In the genomic region with DNA sequence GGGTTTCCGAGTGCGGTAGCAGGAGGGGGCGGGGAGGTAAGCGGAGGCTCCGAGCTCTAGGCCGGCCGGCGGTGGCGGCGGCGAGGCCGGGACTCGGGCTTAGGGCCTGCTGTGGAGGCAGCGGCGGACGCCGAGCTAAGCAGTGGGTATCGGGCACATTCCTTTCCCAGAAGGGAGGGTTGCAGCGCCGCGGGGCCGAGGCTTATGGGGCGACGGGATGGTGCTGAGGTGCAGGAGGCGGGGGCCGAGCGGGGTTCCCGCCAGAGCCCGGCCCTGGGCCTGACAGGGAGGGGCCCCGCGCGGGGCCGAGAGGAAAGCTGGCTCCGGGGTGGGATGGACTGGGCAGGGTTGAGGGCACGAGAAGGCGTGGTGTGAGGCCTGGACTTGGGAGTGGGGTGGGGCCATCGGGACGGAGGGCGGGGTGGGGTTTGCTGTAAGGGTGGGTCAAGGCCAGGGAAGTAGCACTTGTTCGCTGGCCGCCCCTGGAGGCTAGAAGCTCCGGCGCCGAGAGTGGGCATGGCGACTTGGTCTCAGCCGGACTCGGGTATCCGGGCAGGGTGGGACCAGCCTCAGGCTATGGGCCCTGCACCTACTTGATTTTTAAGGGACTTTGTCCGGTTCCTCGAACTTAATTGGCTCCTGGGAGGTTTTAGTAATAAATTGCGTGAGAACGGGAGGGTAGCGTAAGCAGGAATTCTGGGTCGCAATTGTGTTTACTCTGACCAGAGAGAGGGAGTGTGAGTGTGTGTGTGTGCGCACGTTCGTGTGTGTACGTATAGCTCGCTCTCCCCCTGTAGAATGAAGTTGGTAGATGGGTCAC, we compare ENCODE assay signal across 8 cellular contexts. TPM values are rescaled to one million over a fixed set of nuclear protein-coding genes. Genes with fewer than 3 reads are reported as not detected.
DNase-seq lines count a peak whose midpoint lies in the region; ATAC-seq and TF ChIP-seq lines count a peak whose summit lies in the region.

A gene with protein sequence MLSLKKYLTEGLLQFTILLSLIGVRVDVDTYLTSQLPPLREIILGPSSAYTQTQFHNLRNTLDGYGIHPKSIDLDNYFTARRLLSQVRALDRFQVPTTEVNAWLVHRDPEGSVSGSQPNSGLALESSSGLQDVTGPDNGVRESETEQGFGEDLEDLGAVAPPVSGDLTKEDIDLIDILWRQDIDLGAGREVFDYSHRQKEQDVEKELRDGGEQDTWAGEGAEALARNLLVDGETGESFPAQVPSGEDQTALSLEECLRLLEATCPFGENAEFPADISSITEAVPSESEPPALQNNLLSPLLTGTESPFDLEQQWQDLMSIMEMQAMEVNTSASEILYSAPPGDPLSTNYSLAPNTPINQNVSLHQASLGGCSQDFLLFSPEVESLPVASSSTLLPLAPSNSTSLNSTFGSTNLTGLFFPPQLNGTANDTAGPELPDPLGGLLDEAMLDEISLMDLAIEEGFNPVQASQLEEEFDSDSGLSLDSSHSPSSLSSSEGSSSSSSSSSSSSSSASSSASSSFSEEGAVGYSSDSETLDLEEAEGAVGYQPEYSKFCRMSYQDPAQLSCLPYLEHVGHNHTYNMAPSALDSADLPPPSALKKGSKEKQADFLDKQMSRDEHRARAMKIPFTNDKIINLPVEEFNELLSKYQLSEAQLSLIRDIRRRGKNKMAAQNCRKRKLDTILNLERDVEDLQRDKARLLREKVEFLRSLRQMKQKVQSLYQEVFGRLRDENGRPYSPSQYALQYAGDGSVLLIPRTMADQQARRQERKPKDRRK (plus strand): TSS at position 39 of the 820 bp plus-strand sequence. CDS start 2,760 bp downstream, outside the sequence.

- H3K4me1 ChIP-seq in HUES48 (ENCODE audit: control insufficient read depth, insufficient read depth, low read length) = peaks cover 46% of the 10 kb centered on the region
- peaks cover 61% of the 10 kb centered on the region for H3K4me1 ChIP-seq in mammary epithelial cell (ENCODE audit: insufficient read depth, low read length)
- peaks cover 42% of the 10 kb centered on the region for H3K4me1 ChIP-seq in iPS-20b (ENCODE audit: insufficient read depth, low read length)

- peak in 1 of 2 donors; percentile 5 for TF ChIP-seq CTCF in mammary epithelial cell (conservative IDR thresholded peaks at IDR 0.05 in 1 of 2, IDR thresholded peaks at IDR 0.05 in 1 of 2; ENCODE audit: extremely low read depth in 1 of 2, insufficient read depth in 1 of 2, low read depth in 1 of 2, low read length in 2 of 2)

- H3K79me2 ChIP-seq in mammary epithelial cell (ENCODE audit: insufficient read depth, low read length) = peaks cover 64% of the 10 kb centered on the region

- peak; percentile 78 for TF ChIP-seq POLR2A in Raji (IDR thresholded peaks at IDR 0.05; ENCODE audit: insufficient read depth, low read depth, low read length)

- peak within 1 kb of the TSS; percentile 98 for H3K27ac ChIP-seq in HUES48 (ENCODE audit: low read depth, low read length)
- peak within 1 kb of the TSS; percentile 88 for H3K27ac ChIP-seq in mammary epithelial cell (ENCODE audit: insufficient read depth, low read depth, low read length)
- peak within 1 kb of the TSS; percentile 59 for H3K27ac ChIP-seq in iPS-20b (ENCODE audit: low read length)

- intact Hi-C loops in mammary epithelial cell (cut with micrococcal nuclease) = loop anchor here (1.0 to 2.0 kb wide), 4 partner anchors 20 to 52 kb away; a partner anchor contains a TSS

- DNase-seq in NCI-H1694 treated with DMSO at 0.1 percent for 48 hours (lab: John Stamatoyannopoulos, UW) (peak; percentile 20), NCI-H1694 (lab: John Stamatoyannopoulos, UW) (no peak), mammary epithelial cell (peak; percentile 89), skeletal muscle cell (ENCODE audit: low read depth) (peak; percentile 73)

- H3K9me3 ChIP-seq in HUES48 (ENCODE audit: control insufficient read depth, insufficient read depth, low read length) (no peaks in the 10 kb centered on the region), mammary epithelial cell (replicated peaks; ENCODE audit: insufficient read depth, low read length) (no peaks in the 10 kb centered on the region), iPS-20b (ENCODE audit: insufficient read depth, low read depth, low read length) (no peaks in the 10 kb centered on the region)

- BruUV-seq in mammary epithelial cell (replicated peaks; lab: Mats Ljungman, UMichigan) = no TSS peak

- in situ Hi-C loops in mammary epithelial cell (cut with MboI; ENCODE audit: low sequenced_read_pairs in 2 of 2) = no loop called here

- peak within 1 kb of the TSS; percentile 79 for H3K4me2 ChIP-seq in mammary epithelial cell (ENCODE audit: insufficient read depth, low read depth, low read length)

- H3K4me3 ChIP-seq in HUES48 (ENCODE audit: low read depth, low read length) = peak within 1 kb of the TSS; percentile 75
- peak within 1 kb of the TSS; percentile 55 to 87 (median 74) for H3K4me3 ChIP-seq in mammary epithelial cell (replicated peaks in 1 of 3; ENCODE audit: insufficient read depth in 1 of 3, low read depth in 2 of 3, low read length in 3 of 3)
- H3K4me3 ChIP-seq in iPS-20b (ENCODE audit: low read length) = peak within 1 kb of the TSS; percentile 99
- H3K4me3 ChIP-seq in skeletal muscle cell (ENCODE audit: low read depth, low read length) = peak within 1 kb of the TSS; percentile 81

- CTCF ChIA-PET in mammary epithelial cell (lab: Charles Lee; ENCODE audit: low non-redundant PET) = interaction anchor here (0.7 kb wide), 1 partner anchor 82 kb away, joined by 5 read pairs; no protein-coding TSS in a partner anchor

- peaks cover 32% of the 10 kb centered on the region for H3K36me3 ChIP-seq in HUES48 (ENCODE audit: control insufficient read depth, insufficient read depth, low read length)
- H3K36me3 ChIP-seq in mammary epithelial cell (ENCODE audit: insufficient read depth, low read length) = no peaks in the 10 kb centered on the region
- H3K36me3 ChIP-seq in iPS-20b (ENCODE audit: insufficient read depth, low read depth, low read length) = peaks cover 30% of the 10 kb centered on the region

- peak; percentile 22 for ATAC-seq in GM21526 (IDR thresholded peaks at IDR 0.05; ENCODE audit: low FRiP score, unreplicated experiment)

- WGBS in mammary epithelial cell (ENCODE audit: low coverage, missing lambda C conversion rate) = 6% methylated on average over 16 of the region's 59 CpGs

- H3K9ac ChIP-seq in HUES48 (ENCODE audit: low read depth, low read length) = peak within 1 kb of the TSS; percentile 92
- peak within 1 kb of the TSS; percentile 89 for H3K9ac ChIP-seq in mammary epithelial cell (ENCODE audit: insufficient read depth, low read length)
- H3K9ac ChIP-seq in iPS-20b (ENCODE audit: low read depth, low read length) = peak within 1 kb of the TSS; percentile 95

- H4K20me1 ChIP-seq in mammary epithelial cell (ENCODE audit: insufficient read depth, low read length) = no peaks in the 10 kb centered on the region

- peak within 1 kb of the TSS; percentile 82 for H2AFZ ChIP-seq in mammary epithelial cell (ENCODE audit: low read depth, low read length)

- dilution Hi-C loops in mammary epithelial cell (cut with HindIII; ENCODE audit: low sequenced_read_pairs) = no loop called here

- no peaks in the 10 kb centered on the region for H3K27me3 ChIP-seq in HUES48 (ENCODE audit: control insufficient read depth, insufficient read depth, low read length)
- no peaks in the 10 kb centered on the region for H3K27me3 ChIP-seq in mammary epithelial cell (ENCODE audit: insufficient read depth, low read length)
- no peaks in the 10 kb centered on the region for H3K27me3 ChIP-seq in iPS-20b (ENCODE audit: insufficient read depth, low read length)

RNA-seq across cellular contexts. Expression of the gene that starts here (rescaled TPM):
- total RNA-seq in mammary epithelial cell = 100 to 1,000 TPM; 283 to 291 TPM
- polyA plus RNA-seq in mammary epithelial cell = 138 TPM
- 315 TPM for polyA minus RNA-seq in mammary epithelial cell
